In genomic region chr9:94941211-94941875, GRCh38 we compare ENCODE assay signal across 1 cellular context.
TF ChIP-seq lines count a peak whose summit lies in the region.

No MANE protein-coding gene starts in this region.

TF ChIP-seq in HepG2, 621 proteins besides CTCF, POLR2A, EP300 and RAD21 (continued from another document and continues in another):
- TF ChIP-seq ZNF512 (CRISPR knock-in tag; IDR thresholded peaks at IDR 0.05) (no peak), CENPBD1 (CRISPR knock-in tag; IDR thresholded peaks at IDR 0.05; ENCODE audit: borderline replicate concordance, low read depth) (no peak), ZNF816 (CRISPR knock-in tag; IDR thresholded peaks at IDR 0.05; ENCODE audit: borderline replicate concordance) (no peak), IKZF1 (IDR thresholded peaks at IDR 0.05) (no peak), YY1 (IDR thresholded peaks at IDR 0.05; ENCODE audit: insufficient read depth, insufficient replicate concordance, low read depth, low read length) (no peak), SALL1 (CRISPR knock-in tag; IDR thresholded peaks at IDR 0.05) (peak; percentile 96), HNF4G (IDR thresholded peaks at IDR 0.05; ENCODE audit: borderline replicate concordance, low read depth, low read length) (peak; percentile 95), HNF4G (CRISPR knock-in tag; IDR thresholded peaks at IDR 0.05; ENCODE audit: borderline replicate concordance, low read depth) (peak; percentile 99), MAFG (CRISPR knock-in tag; IDR thresholded peaks at IDR 0.05) (no peak), GABPB1 (CRISPR knock-in tag; IDR thresholded peaks at IDR 0.05) (peak; percentile 29; the same call in 1 of the 2 replicates), NR2F2 (IDR thresholded peaks at IDR 0.05; ENCODE audit: borderline replicate concordance, low read depth) (0 out of 2 replicates have a peak, but pooled peaks have one; percentile 40), MEIS2 (CRISPR knock-in tag; IDR thresholded peaks at IDR 0.05) (peak; percentile 94), ZNF350 (CRISPR knock-in tag; IDR thresholded peaks at IDR 0.05; ENCODE audit: borderline replicate concordance, low read depth) (no peak), NR2F1 (CRISPR knock-in tag; IDR thresholded peaks at IDR 0.05) (peak; percentile 33 to 85; a peak in 3 of 4 replicates), ZNF276 (CRISPR knock-in tag; IDR thresholded peaks at IDR 0.05; ENCODE audit: low read depth) (no peak), ZNF510 (CRISPR knock-in tag; IDR thresholded peaks at IDR 0.05; ENCODE audit: low read depth) (no peak), ARID5B (CRISPR knock-in tag; IDR thresholded peaks at IDR 0.05) (peak; percentile 94), ZNF639 (CRISPR knock-in tag; conservative IDR thresholded peaks at IDR 0.05) (no peak), MTF1 (CRISPR knock-in tag; IDR thresholded peaks at IDR 0.05) (no peak), ZNF589 (CRISPR knock-in tag; conservative IDR thresholded peaks at IDR 0.05) (no peak), SP1 (IDR thresholded peaks at IDR 0.05) (no peak), SP1 (CRISPR knock-in tag; IDR thresholded peaks at IDR 0.05) (no peak), SRF (IDR thresholded peaks at IDR 0.05; ENCODE audit: low read depth, low read length) (no peak), ZIK1 (CRISPR knock-in tag; IDR thresholded peaks at IDR 0.05; ENCODE audit: borderline replicate concordance, low read depth) (no peak), IKZF4 (CRISPR knock-in tag; IDR thresholded peaks at IDR 0.05; ENCODE audit: borderline replicate concordance, low read depth, not compliant biosample characterization) (no peak), ELF4 (CRISPR knock-in tag; IDR thresholded peaks at IDR 0.05; ENCODE audit: borderline replicate concordance) (peak; percentile 83), HOXA7 (CRISPR knock-in tag; IDR thresholded peaks at IDR 0.05) (no peak), JUN (CRISPR knock-in tag; IDR thresholded peaks at IDR 0.05) (peak; percentile 53; the same call in 1 of the 2 replicates), ZNF232 (CRISPR knock-in tag; IDR thresholded peaks at IDR 0.05; ENCODE audit: borderline replicate concordance) (peak; percentile 54; the same call in 1 of the 2 replicates), ZBTB25 (CRISPR knock-in tag; IDR thresholded peaks at IDR 0.05) (no peak), CHD4 (IDR thresholded peaks at IDR 0.05; ENCODE audit: borderline replicate concordance, low read length) (no peak), ZNF484 (CRISPR knock-in tag; IDR thresholded peaks at IDR 0.05; ENCODE audit: borderline replicate concordance, low read depth) (no peak), GPN1 (CRISPR knock-in tag; IDR thresholded peaks at IDR 0.05; ENCODE audit: borderline replicate concordance) (no peak), ZNF512B (CRISPR knock-in tag; IDR thresholded peaks at IDR 0.05; ENCODE audit: borderline replicate concordance) (no peak), MXD4 (CRISPR knock-in tag; IDR thresholded peaks at IDR 0.05) (no peak), ZNF343 (CRISPR knock-in tag; IDR thresholded peaks at IDR 0.05) (no peak), ZBTB43 (CRISPR knock-in tag; conservative IDR thresholded peaks at IDR 0.05) (peak; percentile 70; the same call in 1 of the 2 replicates), KDM6A (CRISPR knock-in tag; IDR thresholded peaks at IDR 0.05; ENCODE audit: low read depth) (peak; percentile 71), ZNF558 (CRISPR knock-in tag; IDR thresholded peaks at IDR 0.05; ENCODE audit: borderline replicate concordance) (no peak), CHD2 (IDR thresholded peaks at IDR 0.05; ENCODE audit: low read depth, low read length) (no peak), MTA3 (CRISPR knock-in tag; IDR thresholded peaks at IDR 0.05) (no peak)
